15 cellular contexts compared by ENCODE assay signal in genomic region chr12:120010661-120011230, GRCh38. TPM values are rescaled to one million over a fixed set of nuclear protein-coding genes. Genes with fewer than 3 reads are reported as not detected.
A peak's percentile ranks its signal among the peaks of the same experiment; 100 is the strongest.
DNase-seq lines count a peak whose midpoint lies in the region; ATAC-seq and TF ChIP-seq lines count a peak whose summit lies in the region.
"Had no signal": no experiment of that assay in that cellular context is flagged by ENCODE, and none has a peak within 500 bp of the region (broad histone marks: within the 10 kb centered on the region; RNA-seq: fewer than 3 reads in every experiment).

No MANE protein-coding gene starts in this region.

- DNase-seq in activated naive CD4-positive, alpha-beta T cell treated with anti-CD3 and anti-CD28 coated beads, Interleukin-2, amount 10 ng/mL, durations not matched to agents 7 days and 5 days = peak; percentile 43
- DNase-seq in activated naive CD4-positive, alpha-beta T cell treated with Interleukin-2 at 50 U/mL for 16 hours = no peak
- no peak for DNase-seq in T-helper 17 cell
- DNase-seq in effector CD4-positive, alpha-beta T cell = peak; percentile 24
- DNase-seq in stimulated activated naive B cell treated with anti-CD40 and anti-IgM and Interleukin-4, amounts not matched to agents 10 μg/mL and 1 μg/mL and 100 μg/mL, for 72 hours = no peak
- DNase-seq in progenitor cell of endocrine pancreas (ENCODE audit: low spot score, unreplicated experiment) = no peak
- no peak for DNase-seq in caudate nucleus (lab: John Stamatoyannopoulos, UW)
- DNase-seq: dermis blood vessel endothelial cell, midbrain, NCI-H526, OCI-M1, uterus had no signal

- peaks cover 94% of the 10 kb centered on the region for H3K4me1 Mint-ChIP-seq in activated naive CD4-positive, alpha-beta T cell treated with anti-CD3 and anti-CD28 coated beads, Interleukin-2, amount 10 ng/mL, durations not matched to agents 7 days and 5 days
- H3K4me1 Mint-ChIP-seq in T-helper 17 cell = peaks cover 62% of the 10 kb centered on the region
- H3K4me1 Mint-ChIP-seq in stimulated activated naive B cell treated with anti-CD40 and anti-IgM and Interleukin-4, amounts not matched to agents 10 μg/mL and 1 μg/mL and 100 μg/mL, for 72 hours = peaks cover 30 to 68% of the 10 kb centered on the region in 2 donors
- peaks cover 12% of the 10 kb centered on the region for H3K4me1 Mint-ChIP-seq in progenitor cell of endocrine pancreas (ENCODE audit: low read depth)

- TF ChIP-seq CTCF in progenitor cell of endocrine pancreas (IDR thresholded peaks at IDR 0.05; ENCODE audit: unreplicated experiment) = no peak

- no peaks in the 10 kb centered on the region for H3K9me3 Mint-ChIP-seq in activated naive CD4-positive, alpha-beta T cell treated with anti-CD3 and anti-CD28 coated beads, Interleukin-2, amount 10 ng/mL, durations not matched to agents 7 days and 5 days
- H3K9me3 Mint-ChIP-seq in stimulated activated naive B cell treated with anti-CD40 and anti-IgM and Interleukin-4, amounts not matched to agents 10 μg/mL and 1 μg/mL and 100 μg/mL, for 72 hours = no peaks in the 10 kb centered on the region
- no peaks in the 10 kb centered on the region for H3K9me3 Mint-ChIP-seq in progenitor cell of endocrine pancreas (ENCODE audit: low read depth)
- H3K9me3 Mint-ChIP-seq: IgD-negative memory B cell had no signal

- no peaks in the 10 kb centered on the region for H3K9me3 ChIP-seq in T-helper 17 cell (ENCODE audit: control insufficient read depth, low read length, poor library complexity, severe bottlenecking)
- H3K9me3 ChIP-seq: uterus had no signal

- CTCF ChIA-PET in activated naive CD4-positive, alpha-beta T cell treated with anti-CD3 and anti-CD28 coated beads, Interleukin-2, amount 10 ng/mL, durations not matched to agents 7 days and 5 days (lab: Charles Lee) = interaction anchor here (0.6 to 1.1 kb wide), 3 partner anchors 20 to 178 kb away, joined by 3 read pairs; partner anchors contain the start of gene BICDL1

- no peak overlapping the region for H3K4me3 Mint-ChIP-seq in activated naive CD4-positive, alpha-beta T cell treated with anti-CD3 and anti-CD28 coated beads, Interleukin-2, amount 10 ng/mL, durations not matched to agents 7 days and 5 days
- H3K4me3 Mint-ChIP-seq in T-helper 17 cell (peak overlapping the region; percentile 87), progenitor cell of endocrine pancreas (ENCODE audit: low read depth) (no peak overlapping the region)
- no peak overlapping the region for H3K4me3 Mint-ChIP-seq in stimulated activated naive B cell treated with anti-CD40 and anti-IgM and Interleukin-4, amounts not matched to agents 10 μg/mL and 1 μg/mL and 100 μg/mL, for 72 hours

- no peak overlapping the region for H3K27ac ChIP-seq in caudate nucleus (ENCODE audit: low read depth, low read length)
- H3K27ac ChIP-seq: uterus had no signal

- H3K27ac Mint-ChIP-seq in activated naive CD4-positive, alpha-beta T cell treated with anti-CD3 and anti-CD28 coated beads, Interleukin-2, amount 10 ng/mL, durations not matched to agents 7 days and 5 days = peak overlapping the region; percentile 98
- peak overlapping the region; percentile 99 for H3K27ac Mint-ChIP-seq in T-helper 17 cell
- H3K27ac Mint-ChIP-seq in stimulated activated naive B cell treated with anti-CD40 and anti-IgM and Interleukin-4, amounts not matched to agents 10 μg/mL and 1 μg/mL and 100 μg/mL, for 72 hours = peak overlapping the region; percentile 97
- no peak overlapping the region for H3K27ac Mint-ChIP-seq in progenitor cell of endocrine pancreas

- peaks cover 34% of the 10 kb centered on the region for H3K36me3 Mint-ChIP-seq in activated naive CD4-positive, alpha-beta T cell treated with anti-CD3 and anti-CD28 coated beads, Interleukin-2, amount 10 ng/mL, durations not matched to agents 7 days and 5 days
- H3K36me3 Mint-ChIP-seq in T-helper 17 cell (ENCODE audit: low read depth) (peaks cover 2% of the 10 kb centered on the region), progenitor cell of endocrine pancreas (ENCODE audit: insufficient read depth) (no peaks in the 10 kb centered on the region)
- H3K36me3 Mint-ChIP-seq in stimulated activated naive B cell treated with anti-CD40 and anti-IgM and Interleukin-4, amounts not matched to agents 10 μg/mL and 1 μg/mL and 100 μg/mL, for 72 hours = peaks cover 16 to 20% of the 10 kb centered on the region in 2 donors

- ATAC-seq in T-helper 17 cell = no peak
- ATAC-seq in stimulated activated naive B cell treated with anti-CD40 and anti-IgM and Interleukin-4, amounts not matched to agents 10 μg/mL and 1 μg/mL and 100 μg/mL, for 72 hours (replicated peaks) = no peak
- ATAC-seq in GM18520 (IDR thresholded peaks at IDR 0.05; ENCODE audit: unreplicated experiment) = no peak

- no peaks in the 10 kb centered on the region for H3K27me3 Mint-ChIP-seq in activated naive CD4-positive, alpha-beta T cell treated with anti-CD3 and anti-CD28 coated beads, Interleukin-2, amount 10 ng/mL, durations not matched to agents 7 days and 5 days
- no peaks in the 10 kb centered on the region for H3K27me3 Mint-ChIP-seq in T-helper 17 cell
- no peaks in the 10 kb centered on the region for H3K27me3 Mint-ChIP-seq in stimulated activated naive B cell treated with anti-CD40 and anti-IgM and Interleukin-4, amounts not matched to agents 10 μg/mL and 1 μg/mL and 100 μg/mL, for 72 hours
- no peaks in the 10 kb centered on the region for H3K27me3 Mint-ChIP-seq in progenitor cell of endocrine pancreas
- H3K27me3 Mint-ChIP-seq: IgD-negative memory B cell had no signal

RNA-seq across cellular contexts. Expression of gene BICDL1, which starts 21.7 kb away (rescaled TPM):
- total RNA-seq in T-helper 17 cell (100 to 1,000 TPM; 135 to 146 TPM), progenitor cell of endocrine pancreas (11.1 and 11.7 TPM in 2 replicates)
- total RNA-seq: dermis blood vessel endothelial cell, fibroblast of lung had no signal

Comparison
In these comparisons a context has a peak if more than half of its experiments do, and no peak if none do; other contexts are left out.
1. DNase-seq: peak in activated naive CD4-positive, alpha-beta T cell treated with anti-CD3 and anti-CD28 coated beads, Interleukin-2, amount 10 ng/mL, durations not matched to agents 7 days and 5 days (single experiment) and effector CD4-positive, alpha-beta T cell (single experiment); none in activated naive CD4-positive, alpha-beta T cell treated with Interleukin-2 at 50 U/mL for 16 hours (single experiment), T-helper 17 cell (0 of 3), stimulated activated naive B cell treated with anti-CD40 and anti-IgM and Interleukin-4, amounts not matched to agents 10 μg/mL and 1 μg/mL and 100 μg/mL, for 72 hours (single experiment), progenitor cell of endocrine pancreas (single experiment) and caudate nucleus (0 of 61).
2. RNA of gene BICDL1, which starts 21.7 kb away (total RNA-seq): 135 to 146 TPM in T-helper 17 cell; 11.1 to 11.7 TPM in progenitor cell of endocrine pancreas; every median in the first group is over 10 times any median in the second.